Comparison of ENCODE assay signal across 8 cellular contexts in the genomic region with DNA sequence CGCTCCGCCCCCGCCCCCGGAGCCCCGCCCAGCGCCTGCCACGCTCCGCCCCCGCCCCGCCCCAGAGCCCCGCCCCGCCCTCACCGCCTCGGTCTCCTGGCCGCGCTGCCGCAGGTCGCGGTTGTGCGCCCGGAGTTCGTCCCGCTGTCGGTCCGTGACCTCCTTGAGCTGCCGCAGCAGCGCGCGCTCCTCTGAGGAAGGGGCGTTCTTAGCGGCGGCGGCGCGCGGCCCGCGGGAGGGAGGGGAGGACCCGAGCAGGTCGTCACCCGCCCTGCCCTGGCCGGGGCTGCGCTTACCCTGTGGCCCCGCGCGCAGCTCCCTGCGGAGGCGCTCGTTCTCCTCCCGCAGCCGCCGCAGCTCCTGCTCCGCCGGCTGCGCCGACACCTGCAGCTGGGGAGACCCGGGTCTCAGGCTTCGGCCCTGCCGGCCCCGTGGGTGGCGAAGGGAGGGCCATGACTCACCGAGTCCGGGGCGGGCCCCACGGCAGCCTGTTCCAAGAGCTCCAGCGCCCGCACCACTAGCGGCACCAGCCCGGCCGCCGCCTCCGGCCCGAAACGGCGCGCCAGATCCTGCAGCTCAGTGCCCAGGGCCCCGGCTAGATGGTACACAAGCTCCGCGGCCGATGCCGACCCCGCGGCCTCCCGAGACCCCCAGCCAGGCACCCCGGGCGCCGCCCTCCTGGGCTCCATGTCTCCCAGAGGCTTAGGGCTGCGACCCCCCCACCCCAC. TPM values are rescaled to one million over a fixed set of nuclear protein-coding genes. Genes with fewer than 3 reads are reported as not detected.
DNase-seq lines count a peak whose midpoint lies in the region; ATAC-seq and TF ChIP-seq lines count a peak whose summit lies in the region.

No MANE protein-coding gene starts in this region.

- CTCF ChIA-PET in CD8-positive, alpha-beta memory T cell (lab: Charles Lee): interaction anchor here (0.8 to 4.5 kb wide), 24 partner anchors 9 to 389 kb away, joined by 3 to 49 read pairs (median 4); partner anchors contain the start of genes INPP5K, PRPF8, RTN4RL1 and SLC43A2

- 0% methylated on average over 49 to 87 of the region's 88 CpGs for WGBS in heart right ventricle, 2 donors
- WGBS in psoas muscle, 3 donors: 0 to 1% (median 1%) methylated on average over 24 to 88 of the region's 88 CpGs
- WGBS in urinary bladder: under 1% methylated on average over 88 of the region's 88 CpGs

- H3K4me3 Mint-ChIP-seq in CD8-positive, alpha-beta memory T cell: peak overlapping the region; percentile 25 to 74 (median 49)
- peak overlapping the region; percentile 42 for H3K4me3 Mint-ChIP-seq in activated naive CD8-positive, alpha-beta T cell treated with anti-CD3 and anti-CD28 coated beads for 36 hours

- H3K27me3 Mint-ChIP-seq in CD8-positive, alpha-beta memory T cell: no peaks in the 10 kb centered on the region
- H3K27me3 Mint-ChIP-seq in activated naive CD8-positive, alpha-beta T cell treated with anti-CD3 and anti-CD28 coated beads for 36 hours: no peaks in the 10 kb centered on the region

- H3K4me1 Mint-ChIP-seq in CD8-positive, alpha-beta memory T cell: peaks cover 5 to 28% (median 10%) of the 10 kb centered on the region in 3 donors
- peaks cover 31% of the 10 kb centered on the region for H3K4me1 Mint-ChIP-seq in activated naive CD8-positive, alpha-beta T cell treated with anti-CD3 and anti-CD28 coated beads for 36 hours

- POLR2A ChIA-PET in CD8-positive, alpha-beta memory T cell (lab: Charles Lee): interaction anchor here (0.5 to 2.2 kb wide), 14 partner anchors 9 to 249 kb away, joined by 3 to 20 read pairs (median 3); partner anchors contain the start of genes INPP5K, PITPNA, RPA1 and SMYD4

- H3K9me3 ChIP-seq in CD8-positive, alpha-beta memory T cell (ENCODE audit: low read length): no peaks in the 10 kb centered on the region
- H3K9me3 ChIP-seq in SJCRH30 (replicated peaks) (no peaks in the 10 kb centered on the region), heart right ventricle (no peaks in the 10 kb centered on the region), psoas muscle (no peaks in the 10 kb centered on the region)

- peak overlapping the region in 1 of 8 donors; percentile 72 for H3K27ac Mint-ChIP-seq in CD8-positive, alpha-beta memory T cell
- H3K27ac Mint-ChIP-seq in activated naive CD8-positive, alpha-beta T cell treated with anti-CD3 and anti-CD28 coated beads for 36 hours: no peak overlapping the region

- TF ChIP-seq CTCF in HL-60 (IDR thresholded peaks at IDR 0.05; ENCODE audit: insufficient read depth, low read length) (no peak), heart right ventricle (IDR thresholded peaks at IDR 0.05) (peak in 1 of 9 donors; percentile 38), psoas muscle (IDR thresholded peaks at IDR 0.05) (no peak)

- H3K27me3 ChIP-seq in CD8-positive, alpha-beta memory T cell (ENCODE audit: insufficient read depth, low read length, poor library complexity, severe bottlenecking): no peaks in the 10 kb centered on the region
- H3K27me3 ChIP-seq in HL-60 (ENCODE audit: insufficient read depth, poor library complexity, severe bottlenecking): no peaks in the 10 kb centered on the region
- H3K27me3 ChIP-seq in SJCRH30: no peaks in the 10 kb centered on the region
- no peaks in the 10 kb centered on the region for H3K27me3 ChIP-seq in heart right ventricle
- no peaks in the 10 kb centered on the region for H3K27me3 ChIP-seq in psoas muscle (ENCODE audit: insufficient read depth in 3 of 3, low read length in 2 of 3)

- peak; percentile 67 to 83 (median 81) for DNase-seq in CD8-positive, alpha-beta memory T cell
- DNase-seq in HL-60 (ENCODE audit: low read depth in 1 of 2, low spot score in 1 of 2) (peak in 1 of 2 experiments; percentile 52), SJCRH30 (peak; percentile 36 to 46), heart right ventricle (peak; percentile 83 to 85), psoas muscle (peak; percentile 91 to 95)
- peak; percentile 90 for DNase-seq in activated naive CD8-positive, alpha-beta T cell treated with anti-CD3 and anti-CD28 coated beads for 36 hours

- intact Hi-C loops in heart right ventricle (cut with DNase I) (loop anchor here in 7 of 10 donors (1.0 to 10.0 kb wide), 8 partner anchors 20 to 394 kb away; partner anchors contain the start of gene SLC43A2 (in 1 of the 7)), psoas muscle (cut with DNase I) (loop anchor here in 1 of 2 donors (5.0 kb wide), 1 partner anchor 72 kb away; no protein-coding TSS in a partner anchor)

- peak overlapping the region; percentile 37 for H3K4me3 ChIP-seq in CD8-positive, alpha-beta memory T cell (ENCODE audit: low read length)
- H3K4me3 ChIP-seq in HL-60 (replicated peaks; ENCODE audit: insufficient read depth, low read length): peak overlapping the region; percentile 46
- peak overlapping the region; percentile 52 for H3K4me3 ChIP-seq in SJCRH30
- H3K4me3 ChIP-seq in heart right ventricle: peak overlapping the region; percentile 56 to 94 (median 81)
- peak overlapping the region; percentile 90 for H3K4me3 ChIP-seq in psoas muscle
- H3K4me3 ChIP-seq in urinary bladder (ENCODE audit: low read depth, low read length): peak overlapping the region; percentile 62

- H3K27ac ChIP-seq in CD8-positive, alpha-beta memory T cell (ENCODE audit: low read depth, low read length): peak overlapping the region; percentile 59
- H3K27ac ChIP-seq in HL-60 (replicated peaks) (peak overlapping the region; percentile 62), SJCRH30 (no peak overlapping the region), heart right ventricle (peak overlapping the region; percentile 97 to 100 (median 99)), psoas muscle (peak overlapping the region; percentile 100), urinary bladder (ENCODE audit: low read depth) (peak overlapping the region; percentile 95)

- H3K4me1 ChIP-seq in CD8-positive, alpha-beta memory T cell (ENCODE audit: insufficient read depth, low read length): peaks cover 18% of the 10 kb centered on the region
- H3K4me1 ChIP-seq in SJCRH30 (no peaks in the 10 kb centered on the region), heart right ventricle (peaks cover 33 to 61% (median 54%) of the 10 kb centered on the region in 9 donors), psoas muscle (peaks cover 24% of the 10 kb centered on the region), urinary bladder (ENCODE audit: insufficient read depth) (no peaks in the 10 kb centered on the region)

- H3K36me3 ChIP-seq in CD8-positive, alpha-beta memory T cell (ENCODE audit: insufficient read depth, low read length): peaks cover 35% of the 10 kb centered on the region
- H3K36me3 ChIP-seq in SJCRH30 (peaks cover 32% of the 10 kb centered on the region), heart right ventricle (peaks cover 0 to 56% (median 38%) of the 10 kb centered on the region in 9 donors), psoas muscle (ENCODE audit: insufficient read depth in 1 of 2, low read depth in 1 of 2) (peaks cover 8 to 70% of the 10 kb centered on the region in 2 donors), urinary bladder (ENCODE audit: insufficient read depth) (no peaks in the 10 kb centered on the region)

- H3K36me3 Mint-ChIP-seq in CD8-positive, alpha-beta memory T cell: peaks cover 6 to 41% (median 7%) of the 10 kb centered on the region in 3 donors
- H3K36me3 Mint-ChIP-seq in activated naive CD8-positive, alpha-beta T cell treated with anti-CD3 and anti-CD28 coated beads for 36 hours: peaks cover 13% of the 10 kb centered on the region

- ATAC-seq in GM19455 (IDR thresholded peaks at IDR 0.05; ENCODE audit: unreplicated experiment) (peak; percentile 50), heart right ventricle (peak; percentile 34 to 77 (median 62)), psoas muscle (peak; percentile 69 to 76 (median 74))

- H3K9me3 Mint-ChIP-seq in CD8-positive, alpha-beta memory T cell: no peaks in the 10 kb centered on the region
- no peaks in the 10 kb centered on the region for H3K9me3 Mint-ChIP-seq in activated naive CD8-positive, alpha-beta T cell treated with anti-CD3 and anti-CD28 coated beads for 36 hours

RNA-seq across cellular contexts. Expression of gene RILP, which starts 0.4 kb away (rescaled TPM):
- total RNA-seq in CD8-positive, alpha-beta memory T cell: 1 to 10 TPM; 2.1 to 3.0 TPM
- 3.7 TPM for polyA plus RNA-seq in CD8-positive, alpha-beta memory T cell
- total RNA-seq in SJCRH30 (2014; rRNA removed; shearing (Covaris generic)): 0.28 and 0.67 TPM in 2 replicates
- total RNA-seq in activated naive CD8-positive, alpha-beta T cell treated with anti-CD3 and anti-CD28 coated beads for 36 hours: 1 to 10 TPM; 3.2 to 3.4 TPM
- total RNA-seq in heart right ventricle: 10 to 100 TPM; 54.0 to 87.8 (median 63.2) TPM
- polyA plus RNA-seq in heart right ventricle: 100 to 1,000 TPM in 1 of 2 donors, 10 to 100 TPM in 1; 47.5 to 152 TPM
- 10 to 100 TPM; 23.3 to 44.5 (median 29.8) TPM for total RNA-seq in psoas muscle
- 10 to 100 TPM; 26.8 to 49.9 (median 39.1) TPM for polyA plus RNA-seq in psoas muscle
- 6.5 TPM for total RNA-seq in urinary bladder
- polyA plus RNA-seq in urinary bladder: 16.1 TPM

RNA-seq across cellular contexts. Expression of gene SCARF1, which starts 3.7 kb away (rescaled TPM):
- total RNA-seq in CD8-positive, alpha-beta memory T cell: under 1 TPM; 0.71 to 0.94 TPM
- 0.39 TPM for polyA plus RNA-seq in CD8-positive, alpha-beta memory T cell
- total RNA-seq in SJCRH30 (2014; rRNA removed; shearing (Covaris generic)): 0.06 and 0.13 TPM in 2 replicates
- 1 to 10 TPM; 2.5 to 2.6 TPM for total RNA-seq in activated naive CD8-positive, alpha-beta T cell treated with anti-CD3 and anti-CD28 coated beads for 36 hours
- total RNA-seq in heart right ventricle (10 to 100 TPM in 7 of 10 donors, 1 to 10 TPM in 3; 7.6 to 18.8 (median 13.2) TPM), psoas muscle (1 to 10 TPM; 5.2 to 8.9 (median 6.4) TPM), urinary bladder (10.7 TPM)
- polyA plus RNA-seq in heart right ventricle (10 to 100 TPM; 10.2 to 22.6 TPM), psoas muscle (1 to 10 TPM; 2.0 to 4.9 (median 4.1) TPM), urinary bladder (9.3 TPM)

RNA-seq across cellular contexts. Expression of gene SLC43A2, which starts 20.6 kb away (rescaled TPM):
- 10 to 100 TPM in 1 of 2 experiments, 1 to 10 TPM in 1; 9.0 to 10.2 TPM for total RNA-seq in CD8-positive, alpha-beta memory T cell
- polyA plus RNA-seq in CD8-positive, alpha-beta memory T cell: 1.6 TPM
- 0.63 and 0.66 TPM in 2 replicates for total RNA-seq in SJCRH30 (2014; rRNA removed; shearing (Covaris generic))
- total RNA-seq in activated naive CD8-positive, alpha-beta T cell treated with anti-CD3 and anti-CD28 coated beads for 36 hours: 1 to 10 TPM; 3.7 to 4.6 TPM
- total RNA-seq in heart right ventricle (10 to 100 TPM in 1 of 10 donors, 1 to 10 TPM in 9; 4.1 to 16.4 (median 7.0) TPM), psoas muscle (10 to 100 TPM; 10.1 to 70.5 (median 30.0) TPM), urinary bladder (6.8 TPM)
- polyA plus RNA-seq in heart right ventricle (1 to 10 TPM; 1.6 to 3.9 TPM), psoas muscle (10 to 100 TPM in 2 of 3 donors, 1 to 10 TPM in 1; 9.5 to 21.7 (median 19.0) TPM), urinary bladder (19.6 TPM)

RNA-seq across cellular contexts. Expression of gene PRPF8, which starts 35.4 kb away (rescaled TPM):
- 100 to 1,000 TPM; 430 to 447 TPM for total RNA-seq in CD8-positive, alpha-beta memory T cell
- polyA plus RNA-seq in CD8-positive, alpha-beta memory T cell: 209 TPM
- total RNA-seq in SJCRH30 (2014; rRNA removed; shearing (Covaris generic)): 144 and 145 TPM in 2 replicates
- total RNA-seq in activated naive CD8-positive, alpha-beta T cell treated with anti-CD3 and anti-CD28 coated beads for 36 hours: 100 to 1,000 TPM; 418 to 428 TPM
- total RNA-seq in heart right ventricle: 100 to 1,000 TPM; 137 to 205 (median 179) TPM
- 100 to 1,000 TPM in 1 of 2 donors, 10 to 100 TPM in 1; 79.1 to 107 TPM for polyA plus RNA-seq in heart right ventricle
- 100 to 1,000 TPM; 218 to 305 (median 223) TPM for total RNA-seq in psoas muscle
- polyA plus RNA-seq in psoas muscle: 100 to 1,000 TPM in 1 of 3 donors, 10 to 100 TPM in 2; 84.8 to 138 (median 90.2) TPM
- 107 TPM for total RNA-seq in urinary bladder
- polyA plus RNA-seq in urinary bladder: 125 TPM

Comparison
In these comparisons a context has a peak if more than half of its experiments do, and no peak if none do; other contexts are left out.
1. H3K4me3 ChIP-seq: peak in every context shown above with its lines; median percentile 90 in psoas muscle; 81 in heart right ventricle; 62 in urinary bladder; 52 in SJCRH30; 46 in HL-60; 37 in CD8-positive, alpha-beta memory T cell.